ENCODE assay signal across 25 cellular contexts in the genomic region with DNA sequence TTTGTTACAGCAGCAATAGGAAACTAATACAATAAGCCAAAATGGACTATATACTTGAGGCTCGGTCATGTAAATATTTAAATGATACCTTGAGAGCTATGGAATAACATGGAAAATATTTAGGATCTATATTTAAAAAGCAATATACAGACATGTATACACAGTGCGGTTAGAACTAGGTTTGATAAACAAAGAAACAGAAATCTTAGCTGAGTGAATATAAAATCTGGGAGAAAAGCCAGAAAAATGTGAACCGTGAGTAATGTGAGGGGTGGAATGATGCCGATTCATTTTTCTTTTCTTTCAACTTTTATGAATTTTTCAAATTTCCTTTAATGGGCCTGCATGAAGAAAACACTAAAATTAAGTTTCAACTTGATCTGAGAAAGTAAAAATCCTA.
DNase-seq lines count a peak whose midpoint lies in the region; ATAC-seq and TF ChIP-seq lines count a peak whose summit lies in the region.
"Had no signal": no experiment of that assay in that cellular context is flagged by ENCODE, and none has a peak within 500 bp of the region (broad histone marks: within the 10 kb centered on the region; RNA-seq: fewer than 3 reads in every experiment).

No MANE protein-coding gene starts in this region.

- H3K4me2 ChIP-seq in hepatocyte: no peak overlapping the region

- no peaks in the 10 kb centered on the region for H3K79me2 ChIP-seq in hepatocyte

- TF ChIP-seq CTCF in cardiac fibroblast (IDR thresholded peaks at IDR 0.05; ENCODE audit: low read depth, low read length) (no peak), hepatocyte (IDR thresholded peaks at IDR 0.05; ENCODE audit: poor library complexity) (no peak)

- H3K9me3 ChIP-seq in hepatocyte (ENCODE audit: low read depth): no peaks in the 10 kb centered on the region
- H3K9me3 ChIP-seq: ascending aorta, colonic mucosa, tibial nerve had no signal

- H3K4me1 ChIP-seq in hepatocyte (ENCODE audit: insufficient read depth): peaks cover 12% of the 10 kb centered on the region
- H3K4me1 ChIP-seq: ascending aorta, tibial nerve had no signal

- no peak overlapping the region for H3K4me3 ChIP-seq in cardiac fibroblast (replicated peaks in 1 of 2; ENCODE audit: low read depth in 2 of 2, low read length in 2 of 2)
- no peak overlapping the region for H3K4me3 ChIP-seq in hepatocyte
- H3K4me3 ChIP-seq: ascending aorta, colonic mucosa, skin epidermis, tibial nerve had no signal

- WGBS in hepatocyte (ENCODE audit: low lambda C conversion rate, missing lambda C conversion rate): 68% methylated on average over 4 of the region's 4 CpGs

- DNase-seq in LHCN-M2 (ENCODE audit: low read depth): peak; percentile 68
- DNase-seq in cardiac fibroblast (ENCODE audit: low read depth in 2 of 2): peak; percentile 54 to 72
- no peak for DNase-seq in hepatocyte (ENCODE audit: low spot score)
- peak; percentile 53 for DNase-seq in stromal cell of bone marrow (ENCODE audit: low read depth)
- no peak for DNase-seq in activated T-cell treated with anti-CD3 and anti-CD28 coated beads, Interleukin-2, amount 50 U/mL, for 48 hours
- DNase-seq: activated CD8-positive, alpha-beta memory T cell treated with anti-CD3 and anti-CD28 coated beads for 24 hours; activated naive CD4-positive, alpha-beta T cell treated with anti-CD3 and anti-CD28 coated beads, Interleukin-2, amount 10 ng/mL, durations not matched to agents 7 days and 5 days; activated T-cell treated with anti-CD3 and anti-CD28 coated beads, Interleukin-2, amount 50 U/mL, for 4 hours; AML-193; CD8-positive, alpha-beta memory T cell; colonic mucosa; H7; kidney glomerular epithelial cell; natural killer cell; NCI-H1105; NCI-H2029 treated with DMSO at 0.1 percent for 48 hours; NCI-H510A; stimulated activated CD4-positive, alpha-beta T cell treated with anti-CD3 and anti-CD28 coated beads, Interleukin-2, amount 100 ng/mL, for 24 hours; stimulated activated naive CD4-positive, alpha-beta T cell had no signal

- no peaks in the 10 kb centered on the region for H3K36me3 ChIP-seq in hepatocyte (replicated peaks; ENCODE audit: insufficient read depth, low read depth)
- H3K36me3 ChIP-seq: ascending aorta, colonic mucosa, tibial nerve had no signal

- H3K27ac ChIP-seq in hepatocyte: peak overlapping the region; percentile 61
- H3K27ac ChIP-seq: colonic mucosa, RWPE1, skin epidermis had no signal

- no peaks in the 10 kb centered on the region for H3K9me2 ChIP-seq in hepatocyte (replicated peaks; ENCODE audit: insufficient read depth)

- no peak overlapping the region for H2AFZ ChIP-seq in hepatocyte

- H4K20me1 ChIP-seq in hepatocyte (ENCODE audit: insufficient read depth, poor library complexity, severe bottlenecking): no peaks in the 10 kb centered on the region

- H3K27me3 ChIP-seq in hepatocyte: no peaks in the 10 kb centered on the region
- H3K27me3 ChIP-seq: ascending aorta, colonic mucosa, tibial nerve had no signal

- ATAC-seq in HG02763 (IDR thresholded peaks at IDR 0.05; ENCODE audit: unreplicated experiment) (no peak), HG03139 (IDR thresholded peaks at IDR 0.05; ENCODE audit: unreplicated experiment) (no peak)
- ATAC-seq: activated T-cell treated with anti-CD3 and anti-CD28 coated beads, Interleukin-2, amount 50 U/mL, for 4 hours; natural killer cell had no signal

Comparison
In these comparisons a context has a peak if more than half of its experiments do, and no peak if none do; other contexts are left out.
1. DNase-seq: peak in LHCN-M2 (single experiment), cardiac fibroblast (2 of 2) and stromal cell of bone marrow (single experiment); none in hepatocyte (single experiment) and activated T-cell treated with anti-CD3 and anti-CD28 coated beads, Interleukin-2, amount 50 U/mL, for 48 hours (0 of 2).